ENCODE assay signal across 10 cellular contexts in genomic region chr17:38353668-38354067, GRCh38. TPM values are rescaled to one million over a fixed set of nuclear protein-coding genes. Genes with fewer than 3 reads are reported as not detected.
DNase-seq lines count a peak whose midpoint lies in the region; ATAC-seq, FAIRE-seq and TF ChIP-seq lines count a peak whose summit lies in the region.
"Had no signal": no experiment of that assay in that cellular context is flagged by ENCODE, and none has a peak within 500 bp of the region (broad histone marks: within the 10 kb centered on the region; RNA-seq: fewer than 3 reads in every experiment).

No MANE protein-coding gene starts in this region.

- H3K27me3 ChIP-seq in HUES6 (ENCODE audit: control insufficient read depth, insufficient read depth, low read length): no peaks in the 10 kb centered on the region

- intact Hi-C loops in MCF 10A (cut with micrococcal nuclease): no loop called here

- no peaks in the 10 kb centered on the region for H3K9me3 ChIP-seq in HUES6 (ENCODE audit: control insufficient read depth, insufficient read depth, low read depth, low read length)

- TF ChIP-seq POLR2A in H54 (IDR thresholded peaks at IDR 0.05; ENCODE audit: low read depth, low read length): no peak

- BruUV-seq in MCF 10A (replicated peaks; lab: Mats Ljungman, UMichigan): no TSS peak

- H3K27ac Mint-ChIP-seq in MCF 10A (ENCODE audit: low read depth, unreplicated experiment): no peak overlapping the region
- H3K27ac Mint-ChIP-seq in natural killer cell treated with Interleukin-12 subunit alpha and Interleukin-12 subunit beta and Interleukin-15 and Interleukin-18, amount 100 ng/mL, for 72 hours: peak overlapping the region in 1 of 2 donors; percentile 43

- H3K4me3 ChIP-seq in AG10803 (ENCODE audit: low read length) (peak overlapping the region; percentile 75), HUES6 (ENCODE audit: low read depth, low read length) (0 out of 2 replicates have a peak overlapping the region, but pooled peaks have one; percentile 10)

- POLR2A ChIA-PET in MCF 10A (lab: Yijun Ruan, JAX): interaction anchor here (1.1 to 1.6 kb wide), 4 partner anchors 11 to 500 kb away, joined by 3 to 5 read pairs (median 4); partner anchors contain the start of gene RPL23

- TF ChIP-seq CTCF in AG10803 (conservative IDR thresholded peaks at IDR 0.05; ENCODE audit: low read length): no peak
- no peak for TF ChIP-seq CTCF in MCF 10A (IDR thresholded peaks at IDR 0.05; ENCODE audit: unreplicated experiment)

- peaks cover 44% of the 10 kb centered on the region for H3K4me1 Mint-ChIP-seq in MCF 10A (ENCODE audit: insufficient read depth, unreplicated experiment)
- H3K4me1 Mint-ChIP-seq in natural killer cell treated with Interleukin-12 subunit alpha and Interleukin-12 subunit beta and Interleukin-15 and Interleukin-18, amount 100 ng/mL, for 72 hours (ENCODE audit: low read depth in 2 of 2): peaks cover 32 to 56% of the 10 kb centered on the region in 2 donors

- DNase-seq in AG10803 (ENCODE audit: low read depth) (no peak), MCF 10A (ENCODE audit: unreplicated experiment) (no peak), DMS53 treated with DMSO at 0.1 percent for 48 hours (lab: John Stamatoyannopoulos, UW; ENCODE audit: unreplicated experiment) (no peak), H54 (ENCODE audit: insufficient read length, low spot score) (no peak), CD1c-positive myeloid dendritic cell (ENCODE audit: extremely low spot score) (no peak), NCI-H226 (no peak)
- DNase-seq in natural killer cell treated with Interleukin-12 subunit alpha and Interleukin-12 subunit beta and Interleukin-15 and Interleukin-18, amount 100 ng/mL, for 72 hours (ENCODE audit: low spot score): no peak
- DNase-seq: dermis blood vessel endothelial cell had no signal

- H3K27ac ChIP-seq in HUES6 (ENCODE audit: low read depth, low read length): no peak overlapping the region

- peaks cover 38% of the 10 kb centered on the region for H3K4me1 ChIP-seq in HUES6 (ENCODE audit: control insufficient read depth, insufficient read depth, low read length)

- no peak for ATAC-seq in natural killer cell treated with Interleukin-12 subunit alpha and Interleukin-12 subunit beta and Interleukin-15 and Interleukin-18, amount 100 ng/mL, for 72 hours

- no peak overlapping the region for H3K9ac ChIP-seq in HUES6 (ENCODE audit: low read length)

- no peak for FAIRE-seq in H54 (lab: Jason Lieb, UNC)

- H3K36me3 Mint-ChIP-seq in MCF 10A (ENCODE audit: insufficient read depth, unreplicated experiment): no peaks in the 10 kb centered on the region
- H3K36me3 Mint-ChIP-seq in natural killer cell treated with Interleukin-12 subunit alpha and Interleukin-12 subunit beta and Interleukin-15 and Interleukin-18, amount 100 ng/mL, for 72 hours: no peaks in the 10 kb centered on the region

- CTCF ChIA-PET in MCF 10A (lab: Yijun Ruan, JAX): interaction anchor here (0.6 to 2.2 kb wide), 3 partner anchors 61 to 130 kb away, joined by 3 to 7 read pairs (median 6); no protein-coding TSS in a partner anchor

- H3K36me3 ChIP-seq in HUES6 (ENCODE audit: control insufficient read depth, insufficient read depth, low read length): no peaks in the 10 kb centered on the region

- no peaks in the 10 kb centered on the region for H3K27me3 Mint-ChIP-seq in MCF 10A (ENCODE audit: insufficient read depth, unreplicated experiment)
- no peaks in the 10 kb centered on the region for H3K27me3 Mint-ChIP-seq in natural killer cell treated with Interleukin-12 subunit alpha and Interleukin-12 subunit beta and Interleukin-15 and Interleukin-18, amount 100 ng/mL, for 72 hours

- no peaks in the 10 kb centered on the region for H3K9me3 Mint-ChIP-seq in MCF 10A (ENCODE audit: unreplicated experiment)
- H3K9me3 Mint-ChIP-seq in natural killer cell treated with Interleukin-12 subunit alpha and Interleukin-12 subunit beta and Interleukin-15 and Interleukin-18, amount 100 ng/mL, for 72 hours: no peaks in the 10 kb centered on the region

- H3K4me3 Mint-ChIP-seq in MCF 10A (ENCODE audit: unreplicated experiment): peak overlapping the region; percentile 81
- peak overlapping the region; percentile 82 for H3K4me3 Mint-ChIP-seq in natural killer cell treated with Interleukin-12 subunit alpha and Interleukin-12 subunit beta and Interleukin-15 and Interleukin-18, amount 100 ng/mL, for 72 hours

RNA-seq across cellular contexts. Expression of gene SOCS7, which starts 2.0 kb away (rescaled TPM):
- total RNA-seq in MCF 10A (2022): 26.2 and 32.1 TPM in 2 replicates
- total RNA-seq in natural killer cell treated with Interleukin-12 subunit alpha and Interleukin-12 subunit beta and Interleukin-15 and Interleukin-18, amount 100 ng/mL, for 72 hours: 10 to 100 TPM; 14.2 to 29.7 TPM

RNA-seq across cellular contexts. Expression of gene GPR179, which starts 9.9 kb away (rescaled TPM):
- total RNA-seq in MCF 10A (2022): 0.09 and 0.37 TPM in 2 replicates
- total RNA-seq in natural killer cell treated with Interleukin-12 subunit alpha and Interleukin-12 subunit beta and Interleukin-15 and Interleukin-18, amount 100 ng/mL, for 72 hours: under 1 TPM in 1 of 2 donors, not detected in 1; 0.10 TPM
- total RNA-seq: dermis blood vessel endothelial cell, G401 had no signal

RNA-seq across cellular contexts. Expression of gene MRPL45, which starts 56.7 kb away (rescaled TPM):
- 37.2 and 48.4 TPM in 2 replicates for total RNA-seq in MCF 10A (2022)
- total RNA-seq in natural killer cell treated with Interleukin-12 subunit alpha and Interleukin-12 subunit beta and Interleukin-15 and Interleukin-18, amount 100 ng/mL, for 72 hours: 10 to 100 TPM; 29.1 to 30.4 TPM
